15 cellular contexts compared by ENCODE assay signal in the genomic region with DNA sequence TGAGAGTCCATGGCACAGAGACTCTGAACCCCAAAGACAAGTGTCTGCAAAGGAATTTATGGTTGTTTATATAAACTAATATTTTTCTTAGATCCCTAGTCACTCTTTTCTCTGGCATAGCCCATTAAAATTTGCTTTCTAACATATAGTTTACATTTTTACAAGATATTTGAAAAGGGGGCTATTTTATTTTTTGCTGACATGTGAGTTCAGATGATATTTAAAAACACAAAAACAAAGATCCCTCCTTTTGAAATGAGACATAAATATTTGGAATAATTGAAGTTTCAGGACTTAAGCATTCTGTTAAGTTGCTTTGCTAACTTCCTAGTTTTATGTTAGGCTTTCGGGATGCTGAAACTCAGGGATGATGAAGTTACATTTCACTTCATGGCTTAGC.
DNase-seq lines count a peak whose midpoint lies in the region; ATAC-seq and TF ChIP-seq lines count a peak whose summit lies in the region.
"Had no signal": no experiment of that assay in that cellular context is flagged by ENCODE, and none has a peak within 500 bp of the region (broad histone marks: within the 10 kb centered on the region; RNA-seq: fewer than 3 reads in every experiment).

No MANE protein-coding gene starts in this region.

- POLR2A ChIA-PET in CD4-positive, alpha-beta memory T cell (lab: Charles Lee; ENCODE audit: partially characterized antibody) = interaction anchor here (2.0 to 4.0 kb wide), 6 partner anchors 8 to 86 kb away, joined by 8 to 121 read pairs (median 31); a partner anchor contains a TSS

- H3K9me3 ChIP-seq in CD4-positive, CD25-positive, alpha-beta regulatory T cell (ENCODE audit: control insufficient read depth in 2 of 2, low read length in 2 of 2) = no peaks in the 10 kb centered on the region
- H3K9me3 ChIP-seq in CD4-positive, alpha-beta memory T cell (ENCODE audit: control insufficient read depth in 1 of 2, low read length in 2 of 2) = no peaks in the 10 kb centered on the region
- H3K9me3 ChIP-seq in breast epithelium = no peaks in the 10 kb centered on the region
- H3K9me3 ChIP-seq: BE2C had no signal

- intact Hi-C loops in CD4-positive, alpha-beta memory T cell (cut with micrococcal nuclease) = no loop called here
- intact Hi-C loops in breast epithelium (cut with DNase I; ENCODE audit: low total_unique reads) = no loop called here

- H3K27me3 ChIP-seq in CD4-positive, CD25-positive, alpha-beta regulatory T cell (ENCODE audit: control insufficient read depth, insufficient read depth, low read length) = no peaks in the 10 kb centered on the region
- H3K27me3 ChIP-seq in CD4-positive, alpha-beta memory T cell (ENCODE audit: insufficient read depth, low read length) = no peaks in the 10 kb centered on the region
- no peaks in the 10 kb centered on the region for H3K27me3 ChIP-seq in breast epithelium
- H3K27me3 ChIP-seq: BE2C had no signal

- peak overlapping the region; percentile 88 to 94 (median 93) for H3K27ac Mint-ChIP-seq in CD4-positive, CD25-positive, alpha-beta regulatory T cell
- peak overlapping the region in 6 of 7 donors; percentile 93 to 99 (median 95) for H3K27ac Mint-ChIP-seq in CD4-positive, alpha-beta memory T cell
- H3K27ac Mint-ChIP-seq in central memory CD8-positive, alpha-beta T cell (ENCODE audit: low read depth) = peak overlapping the region; percentile 87
- peak overlapping the region; percentile 93 for H3K27ac Mint-ChIP-seq in mesothelial cell of epicardium
- no peak overlapping the region for H3K27ac Mint-ChIP-seq in type B pancreatic cell

- H3K36me3 ChIP-seq in CD4-positive, CD25-positive, alpha-beta regulatory T cell (ENCODE audit: control insufficient read depth, insufficient read depth, low read length) = peaks cover 11% of the 10 kb centered on the region
- H3K36me3 ChIP-seq in CD4-positive, alpha-beta memory T cell (ENCODE audit: insufficient read depth, low read length) = no peaks in the 10 kb centered on the region
- no peaks in the 10 kb centered on the region for H3K36me3 ChIP-seq in breast epithelium

- H3K27ac ChIP-seq in CD4-positive, CD25-positive, alpha-beta regulatory T cell (ENCODE audit: insufficient read depth, low read length, poor library complexity, severe bottlenecking) = peak overlapping the region; percentile 95
- peak overlapping the region; percentile 72 for H3K27ac ChIP-seq in CD4-positive, alpha-beta memory T cell (ENCODE audit: low read depth, low read length)
- no peak overlapping the region for H3K27ac ChIP-seq in breast epithelium
- H3K27ac ChIP-seq: KMS-11 had no signal

- peaks cover 0 to 7% (median 1%) of the 10 kb centered on the region in 7 donors for H3K9me3 Mint-ChIP-seq in CD4-positive, CD25-positive, alpha-beta regulatory T cell
- H3K9me3 Mint-ChIP-seq in CD4-positive, alpha-beta memory T cell = peaks cover 0 to 5% (median 2%) of the 10 kb centered on the region in 8 donors
- peaks cover 7% of the 10 kb centered on the region for H3K9me3 Mint-ChIP-seq in central memory CD8-positive, alpha-beta T cell
- no peaks in the 10 kb centered on the region for H3K9me3 Mint-ChIP-seq in mesothelial cell of epicardium
- H3K9me3 Mint-ChIP-seq in type B pancreatic cell = peaks cover 6% of the 10 kb centered on the region

- no peak overlapping the region for H3K4me3 ChIP-seq in CD4-positive, CD25-positive, alpha-beta regulatory T cell (ENCODE audit: low read depth, low read length)
- H3K4me3 ChIP-seq in CD4-positive, alpha-beta memory T cell (ENCODE audit: low read length in 2 of 2) = no peak overlapping the region
- no peak overlapping the region for H3K4me3 ChIP-seq in breast epithelium

- peaks cover 24% of the 10 kb centered on the region for H3K36me3 Mint-ChIP-seq in CD4-positive, CD25-positive, alpha-beta regulatory T cell
- H3K36me3 Mint-ChIP-seq in CD4-positive, alpha-beta memory T cell = peaks cover 52 to 61% of the 10 kb centered on the region in 2 donors
- H3K36me3 Mint-ChIP-seq in central memory CD8-positive, alpha-beta T cell (ENCODE audit: insufficient read depth) = peaks cover 19% of the 10 kb centered on the region
- peaks cover 9% of the 10 kb centered on the region for H3K36me3 Mint-ChIP-seq in mesothelial cell of epicardium
- H3K36me3 Mint-ChIP-seq in type B pancreatic cell = peaks cover 16% of the 10 kb centered on the region

- no peak for TF ChIP-seq POLR2A in breast epithelium (IDR thresholded peaks at IDR 0.05)

- no peak for TF ChIP-seq CTCF in mesothelial cell of epicardium (IDR thresholded peaks at IDR 0.05; ENCODE audit: unreplicated experiment)
- TF ChIP-seq CTCF in type B pancreatic cell (conservative IDR thresholded peaks at IDR 0.05) = no peak
- no peak for TF ChIP-seq CTCF in breast epithelium (IDR thresholded peaks at IDR 0.05)

- no peaks in the 10 kb centered on the region for H3K27me3 Mint-ChIP-seq in CD4-positive, CD25-positive, alpha-beta regulatory T cell
- no peaks in the 10 kb centered on the region for H3K27me3 Mint-ChIP-seq in CD4-positive, alpha-beta memory T cell
- no peaks in the 10 kb centered on the region for H3K27me3 Mint-ChIP-seq in central memory CD8-positive, alpha-beta T cell
- H3K27me3 Mint-ChIP-seq in mesothelial cell of epicardium (ENCODE audit: low read depth) = no peaks in the 10 kb centered on the region
- H3K27me3 Mint-ChIP-seq in type B pancreatic cell = no peaks in the 10 kb centered on the region

- H3K4me1 ChIP-seq in CD4-positive, CD25-positive, alpha-beta regulatory T cell (ENCODE audit: control insufficient read depth, insufficient read depth, low read length, poor library complexity, severe bottlenecking) = peaks cover 77% of the 10 kb centered on the region
- H3K4me1 ChIP-seq in CD4-positive, alpha-beta memory T cell (ENCODE audit: insufficient read depth, low read length) = peaks cover 97% of the 10 kb centered on the region
- H3K4me1 ChIP-seq in breast epithelium = no peaks in the 10 kb centered on the region

- H3K4me1 Mint-ChIP-seq in CD4-positive, CD25-positive, alpha-beta regulatory T cell = peaks cover 44 to 79% (median 59%) of the 10 kb centered on the region in 4 donors
- H3K4me1 Mint-ChIP-seq in CD4-positive, alpha-beta memory T cell = peaks cover 51 to 79% (median 68%) of the 10 kb centered on the region in 4 donors
- peaks cover 53% of the 10 kb centered on the region for H3K4me1 Mint-ChIP-seq in central memory CD8-positive, alpha-beta T cell
- H3K4me1 Mint-ChIP-seq in mesothelial cell of epicardium = peaks cover 52% of the 10 kb centered on the region
- peaks cover 34% of the 10 kb centered on the region for H3K4me1 Mint-ChIP-seq in type B pancreatic cell (ENCODE audit: unreplicated experiment)

- CTCF ChIA-PET in CD4-positive, alpha-beta memory T cell (lab: Charles Lee; ENCODE audit: partially characterized antibody) = interaction anchor here (3.9 kb wide), 1 partner anchor 15 kb away, joined by 22 read pairs; no protein-coding TSS in a partner anchor

- no peak for ATAC-seq in CD4-positive, CD25-positive, alpha-beta regulatory T cell (ENCODE audit: low read depth in 2 of 2)
- no peak for ATAC-seq in central memory CD8-positive, alpha-beta T cell (replicated peaks; ENCODE audit: extremely low read depth, poor library complexity, severe bottlenecking)
- ATAC-seq in HG02973 (IDR thresholded peaks at IDR 0.05; ENCODE audit: unreplicated experiment) = no peak
- ATAC-seq: PC-3 had no signal

- no peak for DNase-seq in CD4-positive, CD25-positive, alpha-beta regulatory T cell
- no peak for DNase-seq in CD4-positive, alpha-beta memory T cell
- no peak for DNase-seq in central memory CD8-positive, alpha-beta T cell (ENCODE audit: low spot score in 2 of 2)
- no peak for DNase-seq in mesothelial cell of epicardium (ENCODE audit: low spot score in 2 of 2, unreplicated experiment in 2 of 2)
- DNase-seq in A172 (ENCODE audit: low spot score) = no peak
- DNase-seq in type B pancreatic cell (ENCODE audit: extremely low spot score, unreplicated experiment) = no peak
- DNase-seq in breast epithelium (ENCODE audit: low spot score in 2 of 2) = no peak
- DNase-seq: BE2C, DMS153, NCI-H1092, NCI-H1694, NCI-H748 treated with DMSO at 0.1 percent for 48 hours, PC-3 had no signal

- no peak overlapping the region for H3K4me3 Mint-ChIP-seq in CD4-positive, CD25-positive, alpha-beta regulatory T cell
- H3K4me3 Mint-ChIP-seq in CD4-positive, alpha-beta memory T cell = peak overlapping the region in 3 of 8 donors; percentile 45 to 73 (median 65)
- H3K4me3 Mint-ChIP-seq in central memory CD8-positive, alpha-beta T cell = no peak overlapping the region
- no peak overlapping the region for H3K4me3 Mint-ChIP-seq in mesothelial cell of epicardium
- no peak overlapping the region for H3K4me3 Mint-ChIP-seq in type B pancreatic cell

Comparison
In these comparisons a context has a peak if more than half of its experiments do, and no peak if none do; other contexts are left out.
1. H3K27ac ChIP-seq: peak in CD4-positive, CD25-positive, alpha-beta regulatory T cell (single experiment) and CD4-positive, alpha-beta memory T cell (single experiment); none in breast epithelium (0 of 2).